Comparison of ENCODE assay signal across 10 cellular contexts in the genomic region with DNA sequence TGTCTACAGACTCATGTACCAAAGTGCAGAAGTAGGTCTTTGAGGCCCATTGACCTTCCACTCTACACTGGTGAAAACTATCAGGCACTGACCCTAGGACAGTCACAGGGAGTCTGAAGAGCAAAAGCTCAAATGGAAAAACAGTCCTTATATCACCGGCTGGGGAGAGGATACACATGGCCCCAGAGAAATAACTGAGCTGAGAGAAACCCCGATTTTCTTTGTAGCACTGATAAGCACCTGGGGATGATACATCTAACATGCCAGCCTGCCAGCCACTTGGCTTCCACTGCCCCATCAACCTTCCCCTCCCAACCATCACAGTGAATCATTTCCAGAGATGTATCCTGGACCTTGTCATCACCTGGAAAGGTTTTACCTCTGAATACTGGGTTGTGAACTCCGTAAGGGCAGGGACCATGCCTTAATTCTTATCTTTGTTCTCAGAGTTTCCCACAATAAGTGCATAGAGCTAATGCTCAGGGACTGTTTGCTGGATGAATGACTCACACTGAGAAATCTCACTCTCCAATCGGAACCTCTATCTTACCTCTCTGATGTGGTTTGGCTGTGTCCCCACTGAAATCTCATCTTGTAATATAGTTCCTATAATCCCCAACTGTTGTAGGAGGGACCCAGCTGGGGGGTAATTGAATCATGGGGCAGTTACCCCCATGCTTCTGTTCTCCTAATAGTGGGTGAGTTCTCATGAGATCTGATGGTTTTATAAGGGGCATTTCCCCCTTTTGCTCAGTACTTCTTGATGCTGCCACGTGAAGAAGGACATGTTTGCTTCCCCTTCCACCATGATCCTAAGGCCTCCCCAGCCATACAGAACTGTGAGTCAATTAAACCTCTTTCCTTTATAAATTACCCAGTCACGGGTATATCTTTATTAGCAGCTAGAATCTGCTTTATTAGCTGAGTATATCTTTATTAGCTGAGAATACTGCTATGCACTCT. TPM values are rescaled to one million over a fixed set of nuclear protein-coding genes. Genes with fewer than 3 reads are reported as not detected.
A peak's percentile ranks its signal among the peaks of the same experiment; 100 is the strongest.
DNase-seq lines count a peak whose midpoint lies in the region; ATAC-seq and TF ChIP-seq lines count a peak whose summit lies in the region.
"Had no signal": no experiment of that assay in that cellular context is flagged by ENCODE, and none has a peak within 500 bp of the region (broad histone marks: within the 10 kb centered on the region; RNA-seq: fewer than 3 reads in every experiment).

No MANE protein-coding gene starts in this region.

- H3K9ac ChIP-seq in liver (ENCODE audit: low read depth in 1 of 2, low read length in 2 of 2): no peak overlapping the region

- intact Hi-C loops in uterus (cut with DNase I; ENCODE audit: low total_unique reads): no loop called here

- DNase-seq in T1000 (lab: John Stamatoyannopoulos, UW) (peak; percentile 75), mesenteric fat pad (ENCODE audit: low spot score) (no peak), uterus (no peak), NCI-H345 (lab: John Stamatoyannopoulos, UW) (no peak)
- DNase-seq: KG1 had no signal

- WGBS in liver: 54% methylated on average over 6 of the region's 6 CpGs

- TF ChIP-seq POLR2A in uterus (IDR thresholded peaks at IDR 0.05): no peak

- peak; percentile 80 for ATAC-seq in GM18519 (IDR thresholded peaks at IDR 0.05; ENCODE audit: low FRiP score, unreplicated experiment)
- ATAC-seq in HG02852 (IDR thresholded peaks at IDR 0.05; ENCODE audit: unreplicated experiment): peak; percentile 90
- no peak for ATAC-seq in HG03135 (IDR thresholded peaks at IDR 0.05; ENCODE audit: unreplicated experiment)

- H3K27ac ChIP-seq in liver (ENCODE audit: low read depth in 1 of 2, low read length in 2 of 2) (peak overlapping the region; percentile 77 to 78), uterus (no peak overlapping the region)

- TF ChIP-seq CTCF in liver (IDR thresholded peaks at IDR 0.05; ENCODE audit: low read depth, low read length, missing input control) (no peak), uterus (IDR thresholded peaks at IDR 0.05) (no peak)

- no peak for TF ChIP-seq RAD21 in liver (IDR thresholded peaks at IDR 0.05)

- H3K4me1 ChIP-seq in liver (ENCODE audit: control insufficient read depth in 4 of 4, insufficient read depth in 4 of 4, low read length in 3 of 4) (peaks cover 8 to 50% (median 43%) of the 10 kb centered on the region in 4 donors), uterus (no peaks in the 10 kb centered on the region)

- H3K27me3 ChIP-seq in liver (ENCODE audit: control insufficient read depth in 4 of 4, insufficient read depth in 4 of 4, low read length in 3 of 4): no peaks in the 10 kb centered on the region
- no peaks in the 10 kb centered on the region for H3K27me3 ChIP-seq in uterus

- no peak overlapping the region for H3K4me3 ChIP-seq in liver (ENCODE audit: low read depth in 1 of 3, low read length in 3 of 3)
- no peak overlapping the region for H3K4me3 ChIP-seq in uterus

- H3K36me3 ChIP-seq in liver (ENCODE audit: control insufficient read depth in 4 of 4, insufficient read depth in 3 of 4, low read depth in 1 of 4, low read length in 3 of 4) (no peaks in the 10 kb centered on the region), uterus (no peaks in the 10 kb centered on the region)

- H3K9me3 ChIP-seq in liver (ENCODE audit: control insufficient read depth in 4 of 4, low read length in 3 of 4) (no peaks in the 10 kb centered on the region), uterus (no peaks in the 10 kb centered on the region)

TF ChIP-seq in liver, 16 proteins besides CTCF, POLR2A, EP300 and RAD21:
- TF ChIP-seq RXRA (IDR thresholded peaks at IDR 0.05) (peak; percentile 12 to 20), GABPA (IDR thresholded peaks at IDR 0.05 in 1 of 2, conservative IDR thresholded peaks at IDR 0.05 in 1 of 2) (no peak)
TF ChIP-seq in liver: peak in this region for 1.

RNA-seq across cellular contexts. Expression of gene EVA1A, which starts 37.1 kb away (rescaled TPM):
- total RNA-seq in liver (100 to 1,000 TPM in 1 of 2 donors, 10 to 100 TPM in 1; 45.7 to 206 TPM), mesenteric fat pad (0.71 TPM), uterus (10 to 100 TPM in 1 of 4 donors, 1 to 10 TPM in 2, not detected in 1; 1.2 to 22.1 (median 2.3) TPM)
- polyA plus RNA-seq in liver: 100 to 1,000 TPM in 1 of 2 donors, 10 to 100 TPM in 1; 93.2 to 107 TPM
- total RNA-seq: T-helper 1 cell treated with Interleukin-12 subunit alpha and Interleukin-12 subunit beta and Interleukin-4 antibody, amounts not matched to agents 30 ng/mL and 1 ng/mL, for 36 hours had no signal

Comparison
In these comparisons a context has a peak if more than half of its experiments do, and no peak if none do; other contexts are left out.
1. H3K27ac ChIP-seq: peak in liver (2 of 2); none in uterus (0 of 2).